19 cellular contexts compared by ENCODE assay signal in genomic region chr4:11436673-11437072, GRCh38. TPM values are rescaled to one million over a fixed set of nuclear protein-coding genes. Genes with fewer than 3 reads are reported as not detected.
A peak's percentile ranks its signal among the peaks of the same experiment; 100 is the strongest.
DNase-seq lines count a peak whose midpoint lies in the region; ATAC-seq, FAIRE-seq and TF ChIP-seq lines count a peak whose summit lies in the region.
"Had no signal": no experiment of that assay in that cellular context is flagged by ENCODE, and none has a peak within 500 bp of the region (broad histone marks: within the 10 kb centered on the region; RNA-seq: fewer than 3 reads in every experiment).

No MANE protein-coding gene starts in this region.

- H3K4me3 ChIP-seq in epithelial cell of esophagus (ENCODE audit: low read length) (no peak overlapping the region), tibial artery (no peak overlapping the region), right cardiac atrium (ENCODE audit: low read length) (no peak overlapping the region)
- H3K4me3 ChIP-seq: heart right ventricle, tibial nerve had no signal

- intact Hi-C loops in tibial artery (cut with DNase I; ENCODE audit: low total_unique reads), result no loop called here
- intact Hi-C loops in right cardiac atrium (cut with DNase I), result no loop called here

- WGBS in right cardiac atrium, result 68% methylated on average over 5 of the region's 5 CpGs

- DNase-seq in GM12891 (ENCODE audit: insufficient read length, low spot score) (no peak), epithelial cell of esophagus (ENCODE audit: low read depth) (peak; percentile 53), NCI-H2029 (lab: John Stamatoyannopoulos, UW) (no peak), NCI-H187 treated with DMSO at 0.1 percent for 48 hours (lab: John Stamatoyannopoulos, UW) (no peak), tibial artery (no peak), right cardiac atrium (no peak)
- DNase-seq: activated CD4-positive, alpha-beta T cell treated with anti-CD3 and anti-CD28 coated beads for 36 hours; activated T-cell treated with anti-CD3 and anti-CD28 coated beads, Interleukin-2, amount 50 U/mL, for 4 hours; heart right ventricle; left colon; naive thymus-derived CD8-positive, alpha-beta T cell; NCI-H1048; NCI-H526 had no signal

- no peaks in the 10 kb centered on the region for H3K4me1 ChIP-seq in tibial artery
- H3K4me1 ChIP-seq in right cardiac atrium (ENCODE audit: control insufficient read depth, insufficient read depth, low read length), result no peaks in the 10 kb centered on the region

- no peak for TF ChIP-seq CTCF in epithelial cell of esophagus (IDR thresholded peaks at IDR 0.05; ENCODE audit: insufficient read depth, low read depth, low read length, missing control alignments)
- no peak for TF ChIP-seq CTCF in tibial artery (IDR thresholded peaks at IDR 0.05)

- no peaks in the 10 kb centered on the region for H3K36me3 ChIP-seq in tibial artery
- H3K36me3 ChIP-seq: heart right ventricle, tibial nerve had no signal

- peak; percentile 69 for ATAC-seq in GM21515 (IDR thresholded peaks at IDR 0.05; ENCODE audit: unreplicated experiment)
- ATAC-seq in HG03196 (IDR thresholded peaks at IDR 0.05; ENCODE audit: unreplicated experiment), result peak; percentile 52
- no peak for ATAC-seq in right cardiac atrium
- ATAC-seq: activated CD4-positive, alpha-beta T cell treated with anti-CD3 and anti-CD28 coated beads for 36 hours; activated T-cell treated with anti-CD3 and anti-CD28 coated beads, Interleukin-2, amount 50 U/mL, for 4 hours; heart right ventricle; HepG2; left colon; naive thymus-derived CD8-positive, alpha-beta T cell had no signal

- H3K27ac ChIP-seq in tibial artery (no peak overlapping the region), right cardiac atrium (ENCODE audit: low read length) (no peak overlapping the region)
- H3K27ac ChIP-seq: heart right ventricle, tibial nerve had no signal

- H3K9me3 ChIP-seq in tibial artery, result no peaks in the 10 kb centered on the region
- H3K9me3 ChIP-seq in right cardiac atrium (ENCODE audit: control insufficient read depth, low read length), result no peaks in the 10 kb centered on the region
- H3K9me3 ChIP-seq: heart right ventricle had no signal

- peak; percentile 73 for FAIRE-seq in GM12891 (lab: Jason Lieb, UNC)
- FAIRE-seq: endothelial cell of umbilical vein, H54, HepG2 had no signal

- H3K27me3 ChIP-seq in tibial artery, result no peaks in the 10 kb centered on the region
- H3K27me3 ChIP-seq in right cardiac atrium (ENCODE audit: control insufficient read depth, insufficient read depth), result no peaks in the 10 kb centered on the region
- H3K27me3 ChIP-seq: heart right ventricle, tibial nerve had no signal

- TF ChIP-seq POLR2A in GM12891 (IDR thresholded peaks at IDR 0.05; ENCODE audit: low read depth, low read length), result no peak

TF ChIP-seq in GM12891, 5 proteins besides CTCF, POLR2A, EP300 and RAD21:
- TF ChIP-seq SPI1 (IDR thresholded peaks at IDR 0.05; ENCODE audit: low read depth, low read length) (no peak), POLR2AphosphoS5 (IDR thresholded peaks at IDR 0.05; ENCODE audit: low read depth, low read length) (no peak), POU2F2 (IDR thresholded peaks at IDR 0.05; ENCODE audit: low read depth, low read length) (no peak)
TF ChIP-seq in GM12891: peak in this region for 0.

RNA-seq across cellular contexts. Expression of gene HS3ST1, which starts 8.0 kb away (rescaled TPM):
- polyA plus RNA-seq in GM12891 (2012; ENCODE audit: low read depth, missing spikeins), result 0.17 TPM
- total RNA-seq in right cardiac atrium, result 1 to 10 TPM; 4.7 to 9.1 (median 6.4) TPM
- 0.97 TPM for polyA plus RNA-seq in right cardiac atrium
- total RNA-seq: activated CD4-positive, alpha-beta T cell treated with anti-CD3 and anti-CD28 coated beads for 36 hours; HepG2 had no signal
- polyA plus RNA-seq: HepG2; naive thymus-derived CD8-positive, alpha-beta T cell had no signal

Comparison
In these comparisons a context has a peak if more than half of its experiments do, and no peak if none do; other contexts are left out.
1. ATAC-seq: peak in GM21515 (single experiment) and HG03196 (single experiment); none in right cardiac atrium (0 of 2).